Comparison of ENCODE assay signal across 17 cellular contexts in the genomic region with DNA sequence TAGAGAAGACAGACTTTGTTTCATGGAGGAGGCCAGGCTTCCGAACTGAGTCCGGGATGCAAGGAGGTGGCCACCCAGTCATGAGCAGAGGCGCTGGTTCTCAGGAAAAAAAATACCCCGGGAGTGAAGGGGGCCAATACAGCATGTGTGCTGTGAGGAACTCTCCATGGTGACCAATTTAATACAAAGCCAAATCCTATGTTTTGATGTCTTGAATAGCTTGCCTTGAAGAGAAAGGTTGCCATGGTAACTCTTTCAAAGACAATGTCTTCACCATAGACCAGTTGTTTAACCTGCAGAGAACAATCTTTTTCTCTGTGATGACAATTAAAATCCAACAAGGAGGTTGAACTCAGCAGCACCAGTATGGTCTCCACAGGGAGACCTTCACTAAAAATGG.
"Had no signal": no experiment of that assay in that cellular context is flagged by ENCODE, and none has a peak within 500 bp of the region (broad histone marks: within the 10 kb centered on the region; RNA-seq: fewer than 3 reads in every experiment).

No MANE protein-coding gene starts in this region.

- ATAC-seq: activated CD4-positive, CD25-positive, alpha-beta regulatory T cell treated with anti-CD3 and anti-CD28 coated beads, Interleukin-2, amount 50 U/mL, for 24 hours; activated CD8-positive, alpha-beta memory T cell treated with anti-CD3 and anti-CD28 coated beads, Interleukin-2, amount 10 ng/mL, durations not matched to agents 7 days and 5 days; body of pancreas; gastroesophageal sphincter; left ventricle myocardium superior; right cardiac atrium had no signal

- H3K9me3 Mint-ChIP-seq: activated naive CD4-positive, alpha-beta T cell treated with anti-CD3 and anti-CD28 coated beads, Interleukin-2, amount 50 U/mL, for 24 hours had no signal

- H3K4me3 Mint-ChIP-seq: activated CD8-positive, alpha-beta memory T cell treated with anti-CD3 and anti-CD28 coated beads, Interleukin-2, amount 10 ng/mL, durations not matched to agents 7 days and 5 days; activated naive CD4-positive, alpha-beta T cell treated with anti-CD3 and anti-CD28 coated beads, Interleukin-2, amount 50 U/mL, for 24 hours; activated T-cell treated with anti-CD3 and anti-CD28 coated beads, Interleukin-2, amount 50 U/mL, for 24 hours; central memory CD8-positive, alpha-beta T cell had no signal

- H3K36me3 ChIP-seq: gastroesophageal sphincter, tibial artery, uterus had no signal

- H3K27ac ChIP-seq: body of pancreas, gastroesophageal sphincter, tibial artery, uterus had no signal

- H3K27me3 ChIP-seq: body of pancreas, uterus had no signal

- H3K4me3 ChIP-seq: body of pancreas, gastroesophageal sphincter, smooth muscle cell, tibial artery, uterus had no signal

- H3K27ac Mint-ChIP-seq: activated CD8-positive, alpha-beta memory T cell treated with anti-CD3 and anti-CD28 coated beads, Interleukin-2, amount 10 ng/mL, durations not matched to agents 7 days and 5 days; activated naive CD4-positive, alpha-beta T cell treated with anti-CD3 and anti-CD28 coated beads, Interleukin-2, amount 50 U/mL, for 24 hours; activated T-cell treated with anti-CD3 and anti-CD28 coated beads, Interleukin-2, amount 50 U/mL, for 24 hours had no signal

- H3K4me1 ChIP-seq: body of pancreas, gastroesophageal sphincter, tibial artery, uterus had no signal

- H3K4me1 Mint-ChIP-seq: activated CD8-positive, alpha-beta memory T cell treated with anti-CD3 and anti-CD28 coated beads, Interleukin-2, amount 10 ng/mL, durations not matched to agents 7 days and 5 days; activated naive CD4-positive, alpha-beta T cell treated with anti-CD3 and anti-CD28 coated beads, Interleukin-2, amount 50 U/mL, for 24 hours had no signal

- DNase-seq: activated CD8-positive, alpha-beta memory T cell treated with anti-CD3 and anti-CD28 coated beads, Interleukin-2, amount 10 ng/mL, durations not matched to agents 7 days and 5 days; activated effector memory CD4-positive, alpha-beta T cell treated with Interleukin-2 at 50 U/mL for 16 hours; activated T-cell treated with anti-CD3 and anti-CD28 coated beads, Interleukin-2, amount 50 U/mL, for 24 hours; body of pancreas; cortex of kidney; effector memory CD4-positive, alpha-beta T cell; kidney; left ventricle myocardium superior; posterior cingulate gyrus; right cardiac atrium; tibial artery; uterus had no signal

- H3K36me3 Mint-ChIP-seq: activated CD8-positive, alpha-beta memory T cell treated with anti-CD3 and anti-CD28 coated beads, Interleukin-2, amount 10 ng/mL, durations not matched to agents 7 days and 5 days; activated naive CD4-positive, alpha-beta T cell treated with anti-CD3 and anti-CD28 coated beads, Interleukin-2, amount 50 U/mL, for 24 hours had no signal

- H3K9me3 ChIP-seq: body of pancreas, gastroesophageal sphincter, tibial artery, uterus had no signal

- H3K4me2 ChIP-seq: smooth muscle cell had no signal
